ENCODE assay signal across 8 cellular contexts in the genomic region with DNA sequence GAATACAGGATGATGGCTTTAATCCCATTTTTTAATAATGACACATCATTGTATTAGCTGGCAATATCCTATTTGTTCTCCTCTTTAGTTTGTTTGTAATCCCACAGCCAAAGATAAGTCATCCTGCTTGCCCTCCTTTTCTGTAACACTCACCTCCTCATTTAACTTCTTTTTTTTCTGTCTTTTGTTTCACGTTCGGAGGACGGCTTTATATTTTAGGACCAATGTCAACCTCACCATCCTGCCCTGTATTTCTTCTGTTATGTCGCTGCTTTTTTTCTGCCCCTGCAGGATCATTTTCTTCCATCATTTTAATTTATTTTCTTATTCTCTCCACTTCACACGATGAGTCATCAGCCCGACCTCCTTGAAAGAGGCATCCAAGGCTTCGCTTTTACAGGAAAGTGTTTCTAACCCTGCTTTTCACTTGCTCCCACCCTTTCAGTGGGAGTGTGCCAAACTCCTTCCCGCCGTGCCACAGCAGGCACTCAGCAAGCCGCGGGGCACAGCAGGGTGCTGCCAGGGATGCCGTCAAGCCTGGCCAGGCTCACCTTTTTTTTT. TPM values are rescaled to one million over a fixed set of nuclear protein-coding genes. Genes with fewer than 3 reads are reported as not detected.
A peak's percentile ranks its signal among the peaks of the same experiment; 100 is the strongest.
DNase-seq lines count a peak whose midpoint lies in the region; ATAC-seq and TF ChIP-seq lines count a peak whose summit lies in the region.

No MANE protein-coding gene starts in this region.

- H3K27ac Mint-ChIP-seq in MCF 10A (ENCODE audit: low read depth, unreplicated experiment) = peak overlapping the region; percentile 30

- TF ChIP-seq CTCF in MCF 10A (IDR thresholded peaks at IDR 0.05; ENCODE audit: unreplicated experiment) = no peak
- TF ChIP-seq CTCF in GM13976 (IDR thresholded peaks at IDR 0.05; ENCODE audit: borderline replicate concordance, control extremely low read depth, extremely low read depth, insufficient read depth, missing control alignments) = no peak

- peak overlapping the region; percentile 68 for H3K4me3 Mint-ChIP-seq in MCF 10A (ENCODE audit: unreplicated experiment)

- no peak overlapping the region for H4K8ac ChIP-seq in mesendoderm (ENCODE audit: low read depth, low read length)

- in situ Hi-C loops in GM13976 (cut with MboI; ENCODE audit: low sequenced_read_pairs, unreplicated experiment) = loop anchor here (25.0 kb wide), 1 partner anchor 218 kb away; no protein-coding TSS in a partner anchor

- DNase-seq in AG08395 (ENCODE audit: low spot score) (peak; percentile 80), M059J (ENCODE audit: low read depth) (peak; percentile 95), MCF 10A (ENCODE audit: unreplicated experiment) (peak; percentile 94), mesendoderm (peak; percentile 50), right cardiac atrium (no peak), GM13976 (ENCODE audit: low spot score) (no peak)
- no peak for DNase-seq in activated CD4-positive, CD25-positive, alpha-beta regulatory T cell treated with anti-CD3 and anti-CD28 coated beads, Interleukin-2, amount 50 U/mL, for 72 hours

- no CpG with 5 or more reads among the region's 12 CpGs for WGBS in mesendoderm (ENCODE audit: extremely low coverage, insufficient coverage, low lambda C conversion rate)
- 64% methylated on average over 12 of the region's 12 CpGs for WGBS in right cardiac atrium

- TSS peak; percentile 68 for BruUV-seq in MCF 10A (replicated peaks; lab: Mats Ljungman, UMichigan)

- H2AK5ac ChIP-seq in mesendoderm (ENCODE audit: low read length) = no peak overlapping the region

- H3K27me3 ChIP-seq in mesendoderm (ENCODE audit: insufficient read depth, low read length, poor library complexity) (no peaks in the 10 kb centered on the region), right cardiac atrium (ENCODE audit: control insufficient read depth, insufficient read depth) (no peaks in the 10 kb centered on the region)

- H3K18ac ChIP-seq in mesendoderm (ENCODE audit: low read length) = no peak overlapping the region

- H3K27ac ChIP-seq in mesendoderm (ENCODE audit: low read depth, low read length) (no peak overlapping the region), right cardiac atrium (ENCODE audit: low read length) (no peak overlapping the region)

- no peaks in the 10 kb centered on the region for H3K9me3 ChIP-seq in right cardiac atrium (ENCODE audit: control insufficient read depth, low read length)

- intact Hi-C loops in MCF 10A (cut with micrococcal nuclease) = no loop called here
- intact Hi-C loops in right cardiac atrium (cut with DNase I) = no loop called here

- H2BK120ac ChIP-seq in mesendoderm (ENCODE audit: low read depth, low read length) = no peak overlapping the region

- H3K27me3 Mint-ChIP-seq in MCF 10A (ENCODE audit: insufficient read depth, unreplicated experiment) = no peaks in the 10 kb centered on the region

- H3K36me3 Mint-ChIP-seq in MCF 10A (ENCODE audit: insufficient read depth, unreplicated experiment) = no peaks in the 10 kb centered on the region

- no peak overlapping the region for H3K4me2 ChIP-seq in mesendoderm (ENCODE audit: low read length)

- no peak overlapping the region for H3K56ac ChIP-seq in mesendoderm (ENCODE audit: low read length)

- H3K9ac ChIP-seq in mesendoderm (ENCODE audit: low read length) = no peak overlapping the region

- peaks cover 5% of the 10 kb centered on the region for H3K4me1 ChIP-seq in mesendoderm (ENCODE audit: control insufficient read depth, low read depth, low read length)
- H3K4me1 ChIP-seq in right cardiac atrium (ENCODE audit: control insufficient read depth, insufficient read depth, low read length) = no peaks in the 10 kb centered on the region

- no peaks in the 10 kb centered on the region for H3K9me3 Mint-ChIP-seq in MCF 10A (ENCODE audit: unreplicated experiment)

- H3K4me3 ChIP-seq in mesendoderm (ENCODE audit: low read length) = no peak overlapping the region
- H3K4me3 ChIP-seq in right cardiac atrium (ENCODE audit: low read length) = no peak overlapping the region

- peaks cover 2% of the 10 kb centered on the region for H3K36me3 ChIP-seq in mesendoderm (ENCODE audit: control insufficient read depth, insufficient read depth, low read length)

- H3K4ac ChIP-seq in mesendoderm (ENCODE audit: low read depth, low read length) = no peak overlapping the region

- no peak for ATAC-seq in HG02588 (IDR thresholded peaks at IDR 0.05; ENCODE audit: unreplicated experiment)
- ATAC-seq in right cardiac atrium = no peak

- H2BK15ac ChIP-seq in mesendoderm (replicated peaks; ENCODE audit: low read depth) = no peak overlapping the region

- no peak overlapping the region for H2BK5ac ChIP-seq in mesendoderm (ENCODE audit: low read length)

- POLR2A ChIA-PET in MCF 10A (lab: Yijun Ruan, JAX) = no interaction called here

- H3K79me1 ChIP-seq in mesendoderm (ENCODE audit: low read length) = peaks cover 30% of the 10 kb centered on the region

- CTCF ChIA-PET in MCF 10A (lab: Yijun Ruan, JAX) = interaction anchor here (1.8 to 2.2 kb wide), 2 partner anchors 143 to 144 kb away, joined by 4 to 15 read pairs; no protein-coding TSS in a partner anchor

- no peak overlapping the region for H3K23ac ChIP-seq in mesendoderm (ENCODE audit: low read length)

- peaks cover 34% of the 10 kb centered on the region for H3K79me2 ChIP-seq in mesendoderm (ENCODE audit: control insufficient read depth, insufficient read depth, low read length)

- H4K5ac ChIP-seq in mesendoderm (ENCODE audit: low read length) = no peak overlapping the region

- peaks cover 24% of the 10 kb centered on the region for H3K4me1 Mint-ChIP-seq in MCF 10A (ENCODE audit: insufficient read depth, unreplicated experiment)

RNA-seq across cellular contexts. Expression of a gene that starts 11.4 kb away (rescaled TPM):
- total RNA-seq in M059J (2014; rRNA removed; shearing (Covaris generic)) = 36.8 and 53.6 TPM in 2 replicates
- total RNA-seq in MCF 10A (2022) = 4.8 and 6.1 TPM in 2 replicates
- 61.9 TPM for polyA plus RNA-seq in mesendoderm (2013, experiment 1 of 2)
- polyA plus RNA-seq in mesendoderm (2013, experiment 2 of 2) = 62.7 TPM
- total RNA-seq in right cardiac atrium = 10 to 100 TPM; 21.5 to 42.3 (median 26.0) TPM
- 9.1 TPM for polyA plus RNA-seq in right cardiac atrium

Comparison
In these comparisons a context has a peak if more than half of its experiments do, and no peak if none do; other contexts are left out.
1. DNase-seq: peak in AG08395 (single experiment), M059J (single experiment), MCF 10A (single experiment) and mesendoderm (single experiment); none in right cardiac atrium (0 of 3), GM13976 (single experiment) and activated CD4-positive, CD25-positive, alpha-beta regulatory T cell treated with anti-CD3 and anti-CD28 coated beads, Interleukin-2, amount 50 U/mL, for 72 hours (single experiment).